ENCODE assay signal across 1 cellular context in genomic region chr15:49530106-49530505, GRCh38.
TF ChIP-seq lines count a peak whose summit lies in the region.

No MANE protein-coding gene starts in this region.

TF ChIP-seq in HCT116, 20 proteins besides CTCF, POLR2A, EP300 and RAD21 (continued from another document):
- TF ChIP-seq, protein P1, sequence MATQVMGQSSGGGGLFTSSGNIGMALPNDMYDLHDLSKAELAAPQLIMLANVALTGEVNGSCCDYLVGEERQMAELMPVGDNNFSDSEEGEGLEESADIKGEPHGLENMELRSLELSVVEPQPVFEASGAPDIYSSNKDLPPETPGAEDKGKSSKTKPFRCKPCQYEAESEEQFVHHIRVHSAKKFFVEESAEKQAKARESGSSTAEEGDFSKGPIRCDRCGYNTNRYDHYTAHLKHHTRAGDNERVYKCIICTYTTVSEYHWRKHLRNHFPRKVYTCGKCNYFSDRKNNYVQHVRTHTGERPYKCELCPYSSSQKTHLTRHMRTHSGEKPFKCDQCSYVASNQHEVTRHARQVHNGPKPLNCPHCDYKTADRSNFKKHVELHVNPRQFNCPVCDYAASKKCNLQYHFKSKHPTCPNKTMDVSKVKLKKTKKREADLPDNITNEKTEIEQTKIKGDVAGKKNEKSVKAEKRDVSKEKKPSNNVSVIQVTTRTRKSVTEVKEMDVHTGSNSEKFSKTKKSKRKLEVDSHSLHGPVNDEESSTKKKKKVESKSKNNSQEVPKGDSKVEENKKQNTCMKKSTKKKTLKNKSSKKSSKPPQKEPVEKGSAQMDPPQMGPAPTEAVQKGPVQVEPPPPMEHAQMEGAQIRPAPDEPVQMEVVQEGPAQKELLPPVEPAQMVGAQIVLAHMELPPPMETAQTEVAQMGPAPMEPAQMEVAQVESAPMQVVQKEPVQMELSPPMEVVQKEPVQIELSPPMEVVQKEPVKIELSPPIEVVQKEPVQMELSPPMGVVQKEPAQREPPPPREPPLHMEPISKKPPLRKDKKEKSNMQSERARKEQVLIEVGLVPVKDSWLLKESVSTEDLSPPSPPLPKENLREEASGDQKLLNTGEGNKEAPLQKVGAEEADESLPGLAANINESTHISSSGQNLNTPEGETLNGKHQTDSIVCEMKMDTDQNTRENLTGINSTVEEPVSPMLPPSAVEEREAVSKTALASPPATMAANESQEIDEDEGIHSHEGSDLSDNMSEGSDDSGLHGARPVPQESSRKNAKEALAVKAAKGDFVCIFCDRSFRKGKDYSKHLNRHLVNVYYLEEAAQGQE (IDR thresholded peaks at IDR 0.05; ENCODE audit: low read depth) = no peak
- TF ChIP-seq EZH2phosphoT487 (IDR thresholded peaks at IDR 0.05; ENCODE audit: borderline replicate concordance) (no peak), JUND (IDR thresholded peaks at IDR 0.05) (no peak), POLR2AphosphoS5 (IDR thresholded peaks at IDR 0.05; ENCODE audit: low read depth, low read length) (no peak), CEBPB (IDR thresholded peaks at IDR 0.05; ENCODE audit: low read depth) (no peak)
